1 cellular context compared by ENCODE assay signal in the genomic region with DNA sequence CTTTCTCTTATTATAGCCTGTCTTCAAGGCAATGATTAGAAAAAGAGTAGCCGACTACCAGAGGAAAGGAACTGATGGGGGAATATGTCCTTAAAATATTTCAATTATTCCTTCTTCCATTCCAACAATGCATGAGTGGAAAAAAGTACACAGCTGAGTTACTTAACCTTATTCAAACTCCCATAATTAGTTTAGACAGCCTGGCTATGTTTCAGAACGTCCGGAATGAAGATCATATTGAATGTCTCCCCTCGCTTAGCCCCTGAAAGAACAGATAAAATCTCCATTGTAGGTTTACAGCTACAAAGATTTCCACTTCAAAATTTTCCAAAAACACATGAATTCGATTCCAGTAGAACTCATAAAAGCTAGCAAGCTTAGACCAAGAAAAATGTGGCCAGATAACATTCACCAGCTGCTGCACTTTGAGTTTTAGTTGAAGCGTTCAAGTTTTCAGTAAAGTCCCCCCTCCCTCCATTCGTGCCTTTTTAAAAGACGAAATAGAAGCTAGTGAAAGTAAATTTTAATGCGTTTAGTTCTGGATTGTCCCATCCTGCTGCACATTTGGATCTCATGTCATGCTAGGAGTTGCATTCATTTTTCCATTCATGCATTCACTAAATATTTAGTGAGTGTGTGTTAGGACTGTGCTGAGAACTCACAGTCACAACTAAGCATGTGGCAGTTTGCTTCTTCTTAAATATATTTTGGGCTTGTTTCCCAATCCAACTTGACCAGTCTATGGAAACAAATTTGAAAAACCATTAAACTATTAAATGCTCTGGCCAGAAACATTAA.
TF ChIP-seq lines count a peak whose summit lies in the region.

No MANE protein-coding gene starts in this region.

TF ChIP-seq in IMR-90, 13 proteins besides CTCF, POLR2A, EP300 and RAD21 (continued from another document):
- TF ChIP-seq USF2 (IDR thresholded peaks at IDR 0.05; ENCODE audit: low read depth, low read length) (no peak), SMC3 (IDR thresholded peaks at IDR 0.05; ENCODE audit: low read depth, low read length) (no peak), RFX5 (IDR thresholded peaks at IDR 0.05; ENCODE audit: low read depth, low read length) (no peak), CEBPB (IDR thresholded peaks at IDR 0.05; ENCODE audit: low read depth, low read length) (no peak), MAZ (IDR thresholded peaks at IDR 0.05; ENCODE audit: borderline replicate concordance, low read depth, low read length) (no peak), FOS (IDR thresholded peaks at IDR 0.05; ENCODE audit: low read depth, low read length) (no peak)
